ENCODE assay signal across 22 cellular contexts in genomic region chr7:28176645-28177044, GRCh38. TPM values are rescaled to one million over a fixed set of nuclear protein-coding genes. Genes with fewer than 3 reads are reported as not detected.
A peak's percentile ranks its signal among the peaks of the same experiment; 100 is the strongest.
DNase-seq lines count a peak whose midpoint lies in the region; ATAC-seq and TF ChIP-seq lines count a peak whose summit lies in the region.
"Had no signal": no experiment of that assay in that cellular context is flagged by ENCODE, and none has a peak within 500 bp of the region (broad histone marks: within the 10 kb centered on the region; RNA-seq: fewer than 3 reads in every experiment).

No MANE protein-coding gene starts in this region.

- H3K9me3 Mint-ChIP-seq in central memory CD8-positive, alpha-beta T cell = no peaks in the 10 kb centered on the region
- H3K9me3 Mint-ChIP-seq: activated CD8-positive, alpha-beta T cell treated with anti-CD3 and anti-CD28 coated beads for 36 hours; dendritic cell treated with granulocyte-macrophage colony-stimulating factor and Interleukin-4, amounts not matched to agents 40 ng/mL and 50 ng/mL, for 4 days had no signal

- intact Hi-C loops in left ventricle myocardium inferior (cut with micrococcal nuclease) (no loop called here), Right ventricle myocardium inferior (cut with DNase I) (no loop called here), psoas muscle (cut with DNase I) (loop anchor here in 1 of 2 donors (5.0 kb wide), 1 partner anchor 69 kb away; no protein-coding TSS in a partner anchor)

- H3K4me1 Mint-ChIP-seq in central memory CD8-positive, alpha-beta T cell = peaks cover 53% of the 10 kb centered on the region

- H3K27ac ChIP-seq in left ventricle myocardium inferior (replicated peaks) = peak overlapping the region; percentile 92
- peak overlapping the region; percentile 52 for H3K27ac ChIP-seq in psoas muscle
- H3K27ac ChIP-seq: BLaER1, prostate gland, tibial nerve had no signal

- H3K4me1 ChIP-seq in left ventricle myocardium inferior = peaks cover 80% of the 10 kb centered on the region
- H3K4me1 ChIP-seq in psoas muscle = peaks cover 20% of the 10 kb centered on the region
- H3K4me1 ChIP-seq: prostate gland had no signal

- WGBS in psoas muscle, 3 donors = 37 to 50% (median 47%) methylated on average over 2 of the region's 2 CpGs

- no peaks in the 10 kb centered on the region for H3K27me3 Mint-ChIP-seq in central memory CD8-positive, alpha-beta T cell
- H3K27me3 Mint-ChIP-seq: dendritic cell treated with granulocyte-macrophage colony-stimulating factor and Interleukin-4, amounts not matched to agents 40 ng/mL and 50 ng/mL, for 4 days had no signal

- DNase-seq in left ventricle myocardium inferior (no peak), Right ventricle myocardium inferior (ENCODE audit: missing footprints) (no peak), psoas muscle (no peak), NCI-H1436 treated with DMSO at 0.1 percent for 48 hours (lab: John Stamatoyannopoulos, UW) (no peak), GM03348 (ENCODE audit: low spot score) (no peak), Ammon's horn (ENCODE audit: low spot score) (no peak)
- no peak for DNase-seq in central memory CD8-positive, alpha-beta T cell (ENCODE audit: low spot score in 2 of 2)
- DNase-seq: activated CD8-positive, alpha-beta T cell treated with anti-CD3 and anti-CD28 coated beads for 36 hours; activated naive CD4-positive, alpha-beta T cell; activated T-cell treated with anti-CD3 and anti-CD28 coated beads, Interleukin-2, amount 50 U/mL, for 1 hour; amniotic stem cell; left ventricle myocardium superior; NCI-H2081 treated with DMSO at 0.1 percent for 48 hours; small intestine; stimulated activated CD4-positive, alpha-beta T cell treated with anti-CD3 and anti-CD28 coated beads, Interleukin-4, amount 100 ng/mL, for 1 hour; T1000 had no signal

- ATAC-seq in Right ventricle myocardium inferior = no peak
- ATAC-seq in central memory CD8-positive, alpha-beta T cell (replicated peaks; ENCODE audit: extremely low read depth, poor library complexity, severe bottlenecking) = no peak
- no peak for ATAC-seq in psoas muscle
- no peak for ATAC-seq in GM18520 (IDR thresholded peaks at IDR 0.05; ENCODE audit: unreplicated experiment)
- ATAC-seq: activated CD8-positive, alpha-beta T cell treated with anti-CD3 and anti-CD28 coated beads for 36 hours; left ventricle myocardium superior; stimulated activated naive CD8-positive, alpha-beta T cell treated with anti-CD3 and anti-CD28 coated beads, Interleukin-15, Interleukin-2, amounts not matched to agents 100 U/mL and 50 U/mL, for 24 hours had no signal

- no peak overlapping the region for H3K4me3 Mint-ChIP-seq in central memory CD8-positive, alpha-beta T cell
- H3K4me3 Mint-ChIP-seq: activated CD8-positive, alpha-beta T cell treated with anti-CD3 and anti-CD28 coated beads for 36 hours; dendritic cell treated with granulocyte-macrophage colony-stimulating factor and Interleukin-4, amounts not matched to agents 40 ng/mL and 50 ng/mL, for 4 days had no signal

- H3K36me3 ChIP-seq in left ventricle myocardium inferior (no peaks in the 10 kb centered on the region), psoas muscle (ENCODE audit: insufficient read depth in 1 of 2, low read depth in 1 of 2) (no peaks in the 10 kb centered on the region)
- H3K36me3 ChIP-seq: BLaER1, prostate gland, tibial nerve had no signal

- H3K27me3 ChIP-seq in left ventricle myocardium inferior (ENCODE audit: low read depth) (no peaks in the 10 kb centered on the region), psoas muscle (ENCODE audit: insufficient read depth in 3 of 3, low read length in 2 of 3) (no peaks in the 10 kb centered on the region)
- H3K27me3 ChIP-seq: BLaER1, tibial nerve had no signal

- H3K4me3 ChIP-seq in left ventricle myocardium inferior (no peak overlapping the region), psoas muscle (no peak overlapping the region)
- H3K4me3 ChIP-seq: BLaER1, prostate gland, tibial nerve had no signal

- TF ChIP-seq CTCF in left ventricle myocardium inferior (IDR thresholded peaks at IDR 0.05; ENCODE audit: borderline replicate concordance) (no peak), psoas muscle (IDR thresholded peaks at IDR 0.05) (no peak)

- no peaks in the 10 kb centered on the region for H3K9me3 ChIP-seq in left ventricle myocardium inferior (replicated peaks)
- H3K9me3 ChIP-seq in psoas muscle = no peaks in the 10 kb centered on the region
- H3K9me3 ChIP-seq: BLaER1, prostate gland, tibial nerve had no signal

- peaks cover 12% of the 10 kb centered on the region for H3K36me3 Mint-ChIP-seq in central memory CD8-positive, alpha-beta T cell (ENCODE audit: insufficient read depth)

- H3K27ac Mint-ChIP-seq in central memory CD8-positive, alpha-beta T cell (ENCODE audit: low read depth) = peak overlapping the region; percentile 56
- H3K27ac Mint-ChIP-seq: activated CD8-positive, alpha-beta T cell treated with anti-CD3 and anti-CD28 coated beads for 36 hours; dendritic cell treated with granulocyte-macrophage colony-stimulating factor and Interleukin-4, amounts not matched to agents 40 ng/mL and 50 ng/mL, for 4 days had no signal

RNA-seq across cellular contexts. Expression of gene JAZF1, which starts 4.0 kb away (rescaled TPM):
- total RNA-seq in left ventricle myocardium inferior = 29.4 TPM
- 25.6 TPM for total RNA-seq in Right ventricle myocardium inferior
- total RNA-seq in psoas muscle = 10 to 100 TPM in 2 of 4 donors, 1 to 10 TPM in 2; 5.3 to 10.6 (median 8.0) TPM
- polyA plus RNA-seq in psoas muscle = 1 to 10 TPM; 2.3 to 5.2 (median 3.1) TPM
